8 cellular contexts compared by ENCODE assay signal in the genomic region with DNA sequence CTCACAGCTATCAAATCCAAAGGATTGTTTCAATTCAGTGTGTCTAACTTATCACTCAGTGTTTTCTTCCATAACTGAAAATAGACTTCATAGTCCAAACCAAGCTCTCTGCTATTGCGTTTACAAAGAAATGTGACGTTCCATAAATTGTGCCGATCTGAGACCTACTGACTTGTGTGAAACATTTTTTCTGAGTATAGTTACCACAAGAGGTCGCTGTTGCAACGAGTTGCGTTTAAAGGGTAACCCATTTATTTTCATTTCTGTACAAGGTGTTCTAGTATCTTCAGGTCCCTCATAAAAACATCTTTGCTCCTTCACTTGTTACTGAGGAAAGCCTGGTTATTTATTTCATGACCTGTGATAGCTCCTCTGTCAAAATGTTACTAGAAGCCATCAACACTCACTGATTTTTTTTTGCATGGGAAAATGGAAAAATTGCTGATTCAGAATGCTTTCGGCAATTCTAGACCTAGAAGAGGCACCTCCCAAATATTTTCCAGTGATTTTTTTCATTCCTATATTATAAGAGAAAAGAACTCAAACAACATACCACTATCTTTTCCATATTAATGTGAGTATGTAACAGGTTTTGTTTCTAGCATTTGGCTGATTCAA.
A peak's percentile ranks its signal among the peaks of the same experiment; 100 is the strongest.
DNase-seq lines count a peak whose midpoint lies in the region; ATAC-seq and TF ChIP-seq lines count a peak whose summit lies in the region.

No MANE protein-coding gene starts in this region.

- no peak overlapping the region for H3K4me3 ChIP-seq in lower leg skin (ENCODE audit: low read depth, poor library complexity, severe bottlenecking)

- no peak overlapping the region for H3K27ac Mint-ChIP-seq in activated naive CD4-positive, alpha-beta T cell treated with anti-CD3 and anti-CD28 coated beads, Interleukin-2, amount 10 ng/mL, durations not matched to agents 7 days and 5 days

- WGBS in lower leg skin, 2 donors, result 13 to 16% methylated on average over 7 of the region's 7 CpGs

- H3K4me3 Mint-ChIP-seq in activated naive CD4-positive, alpha-beta T cell treated with anti-CD3 and anti-CD28 coated beads, Interleukin-2, amount 10 ng/mL, durations not matched to agents 7 days and 5 days, result peak overlapping the region; percentile 61

- H3K9me3 Mint-ChIP-seq in activated naive CD4-positive, alpha-beta T cell treated with anti-CD3 and anti-CD28 coated beads, Interleukin-2, amount 10 ng/mL, durations not matched to agents 7 days and 5 days, result no peaks in the 10 kb centered on the region

- no peaks in the 10 kb centered on the region for H3K36me3 Mint-ChIP-seq in activated naive CD4-positive, alpha-beta T cell treated with anti-CD3 and anti-CD28 coated beads, Interleukin-2, amount 10 ng/mL, durations not matched to agents 7 days and 5 days

- no peak for TF ChIP-seq POLR2A in lower leg skin (IDR thresholded peaks at IDR 0.05)

- in situ Hi-C loops in GM13977 (cut with MboI; ENCODE audit: low pct_unique_long_range_greater_than_20kb, low sequenced_read_pairs, unreplicated experiment), result no loop called here

- TF ChIP-seq CTCF in GM13977 (IDR thresholded peaks at IDR 0.05; ENCODE audit: extremely low read depth, insufficient read depth, missing control alignments) (peak; percentile 63), lower leg skin (IDR thresholded peaks at IDR 0.05) (no peak)

- DNase-seq in COLO829 (ENCODE audit: low spot score) (peak; percentile 5), GM13977 (ENCODE audit: low spot score) (peak; percentile 33), NCI-H748 (lab: John Stamatoyannopoulos, UW; ENCODE audit: unreplicated experiment) (peak; percentile 71), left colon (peak in 1 of 2 donors; percentile 14), lower leg skin (ENCODE audit: low spot score in 2 of 2) (no peak)
- DNase-seq in activated naive CD4-positive, alpha-beta T cell treated with anti-CD3 and anti-CD28 coated beads, Interleukin-2, amount 10 ng/mL, durations not matched to agents 7 days and 5 days, result peak; percentile 56

- peak; percentile 42 for ATAC-seq in left colon
- no peak for ATAC-seq in GM18858 (IDR thresholded peaks at IDR 0.05; ENCODE audit: unreplicated experiment)
- no peak for ATAC-seq in GM21737 (IDR thresholded peaks at IDR 0.05; ENCODE audit: unreplicated experiment)

- peaks cover 16% of the 10 kb centered on the region for H3K4me1 Mint-ChIP-seq in activated naive CD4-positive, alpha-beta T cell treated with anti-CD3 and anti-CD28 coated beads, Interleukin-2, amount 10 ng/mL, durations not matched to agents 7 days and 5 days

- CTCF ChIA-PET in activated naive CD4-positive, alpha-beta T cell treated with anti-CD3 and anti-CD28 coated beads, Interleukin-2, amount 10 ng/mL, durations not matched to agents 7 days and 5 days (lab: Charles Lee), result interaction anchor here (0.7 to 2.8 kb wide), 12 partner anchors 12 to 836 kb away, joined by 3 to 19 read pairs (median 4); no protein-coding TSS in a partner anchor

- peaks cover 29% of the 10 kb centered on the region for H3K27me3 Mint-ChIP-seq in activated naive CD4-positive, alpha-beta T cell treated with anti-CD3 and anti-CD28 coated beads, Interleukin-2, amount 10 ng/mL, durations not matched to agents 7 days and 5 days

- intact Hi-C loops in left colon (cut with DNase I, micrococcal nuclease) (no loop called here), lower leg skin (cut with DNase I; ENCODE audit: low total_unique reads) (no loop called here)

Comparison
In these comparisons a context has a peak if more than half of its experiments do, and no peak if none do; other contexts are left out.
1. DNase-seq: peak in COLO829 (single experiment), GM13977 (single experiment), NCI-H748 (single experiment) and activated naive CD4-positive, alpha-beta T cell treated with anti-CD3 and anti-CD28 coated beads, Interleukin-2, amount 10 ng/mL, durations not matched to agents 7 days and 5 days (single experiment); none in lower leg skin (0 of 2).